ENCODE assay signal across 10 cellular contexts in genomic region chr1:241600496-241600901, GRCh38. TPM values are rescaled to one million over a fixed set of nuclear protein-coding genes. Genes with fewer than 3 reads are reported as not detected.
DNase-seq lines count a peak whose midpoint lies in the region; ATAC-seq and TF ChIP-seq lines count a peak whose summit lies in the region.
"Had no signal": no experiment of that assay in that cellular context is flagged by ENCODE, and none has a peak within 500 bp of the region (broad histone marks: within the 10 kb centered on the region; RNA-seq: fewer than 3 reads in every experiment).

No MANE protein-coding gene starts in this region.

- no peaks in the 10 kb centered on the region for H3K4me1 Mint-ChIP-seq in progenitor cell of endocrine pancreas (ENCODE audit: low read depth)

- DNase-seq in GM13976 (ENCODE audit: low spot score) (peak; percentile 19), fibroblast of peridontal ligament (ENCODE audit: extremely low read depth) (peak; percentile 85), KBM-7 (no peak), NCI-H2081 treated with DMSO at 0.1 percent for 48 hours (lab: John Stamatoyannopoulos, UW) (no peak), NCI-H1930 (lab: John Stamatoyannopoulos, UW) (no peak), progenitor cell of endocrine pancreas (ENCODE audit: low spot score, unreplicated experiment) (no peak)
- DNase-seq: left lung had no signal

- H3K4me3 Mint-ChIP-seq in progenitor cell of endocrine pancreas (ENCODE audit: low read depth) = no peak overlapping the region

- H3K27me3 Mint-ChIP-seq in progenitor cell of endocrine pancreas = no peaks in the 10 kb centered on the region

- H3K27ac Mint-ChIP-seq in progenitor cell of endocrine pancreas = no peak overlapping the region

- ATAC-seq in GM21515 (IDR thresholded peaks at IDR 0.05; ENCODE audit: unreplicated experiment) (peak; percentile 79), HG03432 (IDR thresholded peaks at IDR 0.05; ENCODE audit: unreplicated experiment) (peak; percentile 91)
- ATAC-seq: left lung had no signal

- in situ Hi-C loops in GM13976 (cut with MboI; ENCODE audit: low sequenced_read_pairs, unreplicated experiment) = no loop called here
- in situ Hi-C loops in KBM-7 (cut with MboI; ENCODE audit: low pct_unique_long_range_greater_than_20kb, low sequenced_read_pairs) = no loop called here

- no peaks in the 10 kb centered on the region for H3K9me3 Mint-ChIP-seq in progenitor cell of endocrine pancreas (ENCODE audit: low read depth)

- TF ChIP-seq CTCF in GM13976 (IDR thresholded peaks at IDR 0.05; ENCODE audit: borderline replicate concordance, control extremely low read depth, extremely low read depth, insufficient read depth, missing control alignments) = no peak
- TF ChIP-seq CTCF in progenitor cell of endocrine pancreas (IDR thresholded peaks at IDR 0.05; ENCODE audit: unreplicated experiment) = no peak

- peaks cover 16% of the 10 kb centered on the region for H3K36me3 Mint-ChIP-seq in progenitor cell of endocrine pancreas (ENCODE audit: insufficient read depth)

RNA-seq across cellular contexts. Expression of gene CHML, which starts 39.7 kb away (rescaled TPM):
- total RNA-seq in progenitor cell of endocrine pancreas = 19.1 and 19.9 TPM in 2 replicates

RNA-seq across cellular contexts. Expression of gene OPN3, which starts 39.7 kb away (rescaled TPM):
- total RNA-seq in progenitor cell of endocrine pancreas = 18.2 and 19.9 TPM in 2 replicates

RNA-seq across cellular contexts. Expression of gene WDR64, which starts 51.6 kb away (rescaled TPM):
- 0.07 TPM in 1 of 2 replicates, not detected in the other for total RNA-seq in progenitor cell of endocrine pancreas
- total RNA-seq: left lung, SK-MEL-5 had no signal

Comparison
In these comparisons a context has a peak if more than half of its experiments do, and no peak if none do; other contexts are left out.
1. DNase-seq: peak in GM13976 (single experiment) and fibroblast of peridontal ligament (single experiment); none in KBM-7 (single experiment), NCI-H2081 treated with DMSO at 0.1 percent for 48 hours (single experiment), NCI-H1930 (0 of 2) and progenitor cell of endocrine pancreas (single experiment).